19 cellular contexts compared by ENCODE assay signal in the genomic region with DNA sequence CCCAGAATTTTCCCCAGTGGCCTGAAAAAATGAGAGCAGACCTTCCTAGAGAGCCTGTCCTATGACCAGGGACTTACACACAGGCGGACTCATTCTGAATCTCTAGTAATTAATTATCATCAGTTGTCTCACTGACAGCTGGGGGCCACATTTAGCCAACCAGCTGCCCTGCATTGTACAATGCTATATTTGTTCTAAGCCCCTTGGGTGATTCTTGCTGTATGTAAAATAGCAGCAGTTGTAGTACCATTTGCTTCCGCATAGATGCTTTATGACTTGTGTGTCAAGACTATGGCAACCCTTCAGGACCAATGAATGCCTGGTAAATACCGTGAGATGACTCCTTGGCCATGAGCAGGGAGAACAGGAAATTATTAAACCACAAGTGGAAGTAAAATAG.
A peak's percentile ranks its signal among the peaks of the same experiment; 100 is the strongest.
DNase-seq lines count a peak whose midpoint lies in the region; ATAC-seq and TF ChIP-seq lines count a peak whose summit lies in the region.
"Had no signal": no experiment of that assay in that cellular context is flagged by ENCODE, and none has a peak within 500 bp of the region (broad histone marks: within the 10 kb centered on the region; RNA-seq: fewer than 3 reads in every experiment).

No MANE protein-coding gene starts in this region.

- H3K27me3 ChIP-seq in neuronal stem cell (ENCODE audit: control insufficient read depth in 3 of 3, insufficient read depth in 3 of 3, low read depth in 1 of 3, low read length in 3 of 3): no peaks in the 10 kb centered on the region
- no peaks in the 10 kb centered on the region for H3K27me3 ChIP-seq in foreskin keratinocyte
- H3K27me3 ChIP-seq in hepatocyte: no peaks in the 10 kb centered on the region
- H3K27me3 ChIP-seq: neutrophil had no signal

- H3K4ac ChIP-seq in neuronal stem cell (ENCODE audit: low read length): no peak overlapping the region

- H2AFZ ChIP-seq in neuronal stem cell (ENCODE audit: low read length): peak overlapping the region; percentile 57
- no peak overlapping the region for H2AFZ ChIP-seq in hepatocyte

- no peak for TF ChIP-seq POLR2A in NB4 (IDR thresholded peaks at IDR 0.05; ENCODE audit: extremely low read depth, insufficient read length)

- no peak overlapping the region for H2BK5ac ChIP-seq in neuronal stem cell (ENCODE audit: low read length)

- H3K36me3 ChIP-seq in neuronal stem cell (replicated peaks in 1 of 2; ENCODE audit: control insufficient read depth in 2 of 2, insufficient read depth in 2 of 2, low read length in 2 of 2): no peaks in the 10 kb centered on the region
- no peaks in the 10 kb centered on the region for H3K36me3 ChIP-seq in hepatocyte (replicated peaks; ENCODE audit: insufficient read depth, low read depth)
- H3K36me3 ChIP-seq: neutrophil had no signal

- no peak overlapping the region for H2BK15ac ChIP-seq in neuronal stem cell (ENCODE audit: low read length)

- no peak overlapping the region for H3K14ac ChIP-seq in neuronal stem cell (ENCODE audit: low read length)

- H2BK12ac ChIP-seq in neuronal stem cell (ENCODE audit: low read length): no peak overlapping the region

- H3K9ac ChIP-seq in neuronal stem cell (ENCODE audit: low read depth, low read length, poor library complexity): no peak overlapping the region

- WGBS in neuronal stem cell (ENCODE audit: extremely low coverage in 2 of 2, insufficient read length in 2 of 2, insufficient replicate concordance in 1 of 2), 2 donors: no CpG with 5 or more reads among the region's 3 CpGs
- WGBS in hepatocyte (ENCODE audit: low lambda C conversion rate, missing lambda C conversion rate): 95% methylated on average over 3 of the region's 3 CpGs

- no peak overlapping the region for H3K23ac ChIP-seq in neuronal stem cell (ENCODE audit: low read depth, low read length, poor library complexity)

- H3K4me3 ChIP-seq in NB4 (ENCODE audit: low read depth, low read length): no peak overlapping the region
- no peak overlapping the region for H3K4me3 ChIP-seq in neuronal stem cell (ENCODE audit: low read length in 2 of 2)
- no peak overlapping the region for H3K4me3 ChIP-seq in hepatocyte

- no peak overlapping the region for H4K8ac ChIP-seq in neuronal stem cell (ENCODE audit: low read depth, low read length)

- H3K27ac ChIP-seq in caudate nucleus (ENCODE audit: low read depth, low read length) (no peak overlapping the region), neuronal stem cell (replicated peaks; ENCODE audit: low read length) (no peak overlapping the region), foreskin keratinocyte (no peak overlapping the region), hepatocyte (no peak overlapping the region)
- H3K27ac ChIP-seq: HL-60, neutrophil had no signal

- H2BK120ac ChIP-seq in neuronal stem cell (ENCODE audit: low read depth, low read length): no peak overlapping the region

- no peaks in the 10 kb centered on the region for H3K9me2 ChIP-seq in hepatocyte (replicated peaks; ENCODE audit: insufficient read depth)

- H3K79me2 ChIP-seq in hepatocyte: no peaks in the 10 kb centered on the region

- no peaks in the 10 kb centered on the region for H3K79me1 ChIP-seq in neuronal stem cell (ENCODE audit: low read depth, low read length)

- no peak overlapping the region for H2AK5ac ChIP-seq in neuronal stem cell (ENCODE audit: low read depth, low read length)

- H3K4me2 ChIP-seq in neuronal stem cell (ENCODE audit: insufficient read depth, low read length, poor library complexity, severe bottlenecking) (no peak overlapping the region), hepatocyte (no peak overlapping the region)

- H4K20me1 ChIP-seq in hepatocyte (ENCODE audit: insufficient read depth, poor library complexity, severe bottlenecking): no peaks in the 10 kb centered on the region

- ATAC-seq in foreskin keratinocyte: no peak
- ATAC-seq: left colon; right cardiac atrium; Right ventricle myocardium inferior; stimulated activated naive CD8-positive, alpha-beta T cell treated with anti-CD3 and anti-CD28 coated beads, Interleukin-15, Interleukin-2, amounts not matched to agents 100 U/mL and 50 U/mL, for 24 hours had no signal

- TF ChIP-seq CTCF in NB4 (IDR thresholded peaks at IDR 0.05; ENCODE audit: low read depth, low read length): no peak
- TF ChIP-seq CTCF in foreskin keratinocyte (conservative IDR thresholded peaks at IDR 0.05): no peak
- no peak for TF ChIP-seq CTCF in hepatocyte (IDR thresholded peaks at IDR 0.05; ENCODE audit: poor library complexity)

- H3K18ac ChIP-seq in neuronal stem cell (ENCODE audit: low read length): no peak overlapping the region

- H3K4me1 ChIP-seq in neuronal stem cell (ENCODE audit: control insufficient read depth in 2 of 2, insufficient read depth in 1 of 2, low read depth in 1 of 2, low read length in 2 of 2) (peaks cover 0 to 3% of the 10 kb centered on the region in 2 donors), foreskin keratinocyte (no peaks in the 10 kb centered on the region), hepatocyte (ENCODE audit: insufficient read depth) (no peaks in the 10 kb centered on the region)

- H4K91ac ChIP-seq in neuronal stem cell (ENCODE audit: low read depth, low read length, poor library complexity): no peak overlapping the region

- DNase-seq in COLO829 (ENCODE audit: low spot score) (peak; percentile 64), NB4 (ENCODE audit: low read depth) (peak; percentile 4), caudate nucleus (lab: John Stamatoyannopoulos, UW) (peak in 31 of 61 donors; percentile 0 to 49 (median 6)), neuronal stem cell (ENCODE audit: low spot score) (no peak), foreskin keratinocyte (no peak), NOMO-1 treated with DMSO at 0.1 percent for 48 hours (lab: John Stamatoyannopoulos, UW; ENCODE audit: unreplicated experiment) (no peak), NCI-H128 (lab: John Stamatoyannopoulos, UW; ENCODE audit: unreplicated experiment) (no peak), hepatocyte (ENCODE audit: low spot score) (no peak)
- DNase-seq: activated CD4-positive, alpha-beta T cell treated with anti-CD3 and anti-CD28 coated beads, Interleukin-2, amount 50 U/mL, for 4 hours; activated naive CD4-positive, alpha-beta T cell treated with Interleukin-2 at 50 U/mL for 16 hours; COR-L47; left colon; NCI-H2107; right cardiac atrium; stimulated activated naive CD8-positive, alpha-beta T cell treated with anti-CD3 and anti-CD28 coated beads, Interleukin-15, Interleukin-2, amounts not matched to agents 100 U/mL and 50 U/mL, for 24 hours; T-helper 1 cell had no signal

- no peaks in the 10 kb centered on the region for H3K9me3 ChIP-seq in neuronal stem cell (replicated peaks in 1 of 2; ENCODE audit: control insufficient read depth in 2 of 2, insufficient read depth in 1 of 2, low read depth in 1 of 2, low read length in 2 of 2)
- no peaks in the 10 kb centered on the region for H3K9me3 ChIP-seq in hepatocyte (ENCODE audit: low read depth)
- H3K9me3 ChIP-seq: neutrophil had no signal

Comparison
In these comparisons a context has a peak if more than half of its experiments do, and no peak if none do; other contexts are left out.
1. DNase-seq: peak in COLO829 (single experiment), NB4 (single experiment) and caudate nucleus (31 of 61); none in neuronal stem cell (single experiment), foreskin keratinocyte (0 of 2), NOMO-1 treated with DMSO at 0.1 percent for 48 hours (single experiment), NCI-H128 (single experiment) and hepatocyte (single experiment).